Comparison of ENCODE assay signal across 25 cellular contexts in genomic region chr13:63699948-63700347, GRCh38.
"Had no signal": no experiment of that assay in that cellular context is flagged by ENCODE, and none has a peak within 500 bp of the region (broad histone marks: within the 10 kb centered on the region; RNA-seq: fewer than 3 reads in every experiment).

No MANE protein-coding gene starts in this region.

- H3K4me1 ChIP-seq: adrenal gland, breast epithelium had no signal

- DNase-seq: activated CD4-positive, CD25-positive, alpha-beta regulatory T cell; activated CD8-positive, alpha-beta memory T cell treated with anti-CD3 and anti-CD28 coated beads, Interleukin-2, amount 50 U/mL, for 4 hours; activated CD8-positive, alpha-beta T cell treated with anti-CD3 and anti-CD28 coated beads for 36 hours; activated naive CD4-positive, alpha-beta T cell treated with anti-CD3 and anti-CD28 coated beads, Interleukin-2, amount 50 U/mL, for 16 hours; activated naive CD8-positive, alpha-beta T cell treated with anti-CD3 and anti-CD28 coated beads, Interleukin-2, amount 10 ng/mL, durations not matched to agents 7 days and 5 days; activated T-cell treated with anti-CD3 and anti-CD28 coated beads, Interleukin-2, amount 50 U/mL, for 72 hours; anterior cingulate cortex; KBM-7; NCI-H1048; NCI-H1417; NCI-H1930; NCI-H2171; NCI-H2227 treated with DMSO at 0.1 percent for 48 hours; NCI-H446 treated with DMSO at 0.1 percent for 48 hours; NCI-H524 treated with DMSO at 0.1 percent for 48 hours; NCI-H82; RPMI8226; SK-N-SH; T-helper 1 cell had no signal

- H3K27ac Mint-ChIP-seq: activated CD8-positive, alpha-beta T cell treated with anti-CD3 and anti-CD28 coated beads for 36 hours; activated naive CD8-positive, alpha-beta T cell treated with anti-CD3 and anti-CD28 coated beads, Interleukin-2, amount 10 ng/mL, durations not matched to agents 7 days and 5 days; activated T-cell treated with anti-CD3 and anti-CD28 coated beads, Interleukin-2, amount 50 U/mL, for 72 hours; activated T-helper 2 cell treated with anti-CD3 and anti-CD28 coated beads, Interferon-gamma antibody, Interleukin-2, Interleukin-4, amounts not matched to agents 10 μg/mL and 5 μg/mL and 100 μg/mL, durations not matched to agents 14 hours and 24 hours and 36 hours had no signal

- H3K4me1 Mint-ChIP-seq: activated naive CD8-positive, alpha-beta T cell treated with anti-CD3 and anti-CD28 coated beads, Interleukin-2, amount 10 ng/mL, durations not matched to agents 7 days and 5 days had no signal

- H3K9me3 ChIP-seq: adrenal gland, breast epithelium, SK-N-SH had no signal

- H3K27ac ChIP-seq: adrenal gland, breast epithelium, VCaP had no signal

- H3K36me3 Mint-ChIP-seq: activated naive CD8-positive, alpha-beta T cell treated with anti-CD3 and anti-CD28 coated beads, Interleukin-2, amount 10 ng/mL, durations not matched to agents 7 days and 5 days had no signal

- H3K4me3 Mint-ChIP-seq: activated CD8-positive, alpha-beta T cell treated with anti-CD3 and anti-CD28 coated beads for 36 hours; activated naive CD8-positive, alpha-beta T cell treated with anti-CD3 and anti-CD28 coated beads, Interleukin-2, amount 10 ng/mL, durations not matched to agents 7 days and 5 days; activated T-cell treated with anti-CD3 and anti-CD28 coated beads, Interleukin-2, amount 50 U/mL, for 72 hours had no signal

- H3K27me3 Mint-ChIP-seq: activated CD8-positive, alpha-beta T cell treated with anti-CD3 and anti-CD28 coated beads for 36 hours; activated naive CD8-positive, alpha-beta T cell treated with anti-CD3 and anti-CD28 coated beads, Interleukin-2, amount 10 ng/mL, durations not matched to agents 7 days and 5 days had no signal

- ATAC-seq: activated CD8-positive, alpha-beta T cell treated with anti-CD3 and anti-CD28 coated beads for 36 hours; activated T-cell treated with anti-CD3 and anti-CD28 coated beads, Interleukin-2, amount 50 U/mL, for 72 hours; Panc1; Right ventricle myocardium inferior had no signal

- H3K27me3 ChIP-seq: adrenal gland, breast epithelium had no signal

- H3K4me2 ChIP-seq: SK-N-SH had no signal

- H3K9ac ChIP-seq: SK-N-SH had no signal

- H3K36me3 ChIP-seq: adrenal gland, breast epithelium had no signal

- H3K4me3 ChIP-seq: adrenal gland, breast epithelium had no signal
